Comparison of ENCODE assay signal across 19 cellular contexts in the genomic region with DNA sequence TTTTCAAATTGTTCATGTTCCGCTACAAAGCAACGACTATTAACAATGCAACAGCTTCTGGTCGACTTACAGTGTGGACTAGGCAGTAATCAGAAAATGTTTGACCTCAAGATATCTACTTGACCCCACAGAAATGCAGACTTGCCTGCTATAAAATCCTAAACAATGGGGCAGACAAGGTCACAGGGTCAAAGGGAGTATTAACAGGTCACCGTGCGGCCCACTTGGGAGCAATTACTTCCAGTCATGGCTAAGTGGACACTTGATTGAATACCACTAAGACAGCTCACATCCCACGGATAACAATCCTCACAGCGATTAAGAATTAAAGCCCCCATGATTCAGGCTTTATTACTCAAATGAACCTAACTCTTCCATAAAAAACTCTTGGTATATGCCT.
"Had no signal": no experiment of that assay in that cellular context is flagged by ENCODE, and none has a peak within 500 bp of the region (broad histone marks: within the 10 kb centered on the region; RNA-seq: fewer than 3 reads in every experiment).

No MANE protein-coding gene starts in this region.

- FAIRE-seq: frontal cortex, urothelium cell line had no signal

- H3K4me3 ChIP-seq: body of pancreas, esophagus muscularis mucosa, mucosa of descending colon, transverse colon had no signal

- H3K9me3 ChIP-seq: body of pancreas, esophagus muscularis mucosa, mucosa of descending colon, transverse colon had no signal

- ATAC-seq: activated CD4-positive, CD25-positive, alpha-beta regulatory T cell treated with anti-CD3 and anti-CD28 coated beads, Interleukin-2, amount 50 U/mL, for 24 hours; activated naive CD8-positive, alpha-beta T cell treated with anti-CD3 and anti-CD28 coated beads, Interleukin-2, amount 50 U/mL, for 24 hours; body of pancreas; effector memory CD8-positive, alpha-beta T cell; mucosa of descending colon; stimulated activated effector memory CD8-positive, alpha-beta T cell treated with anti-CD3 and anti-CD28 coated beads, Interleukin-12 subunit alpha, Interleukin-12 subunit beta, amount 100 ng/mL, for 72 hours; stimulated activated naive CD8-positive, alpha-beta T cell treated with anti-CD3 and anti-CD28 coated beads, Interleukin-15, amount 100 ng/mL, for 72 hours had no signal

- H3K4me1 ChIP-seq: body of pancreas had no signal

- H3K36me3 ChIP-seq: esophagus muscularis mucosa, transverse colon had no signal

- H3K27me3 ChIP-seq: body of pancreas, esophagus muscularis mucosa, transverse colon had no signal

- DNase-seq: activated CD4-positive, alpha-beta memory T cell treated with anti-CD3 and anti-CD28 coated beads, Interleukin-2, amount 10 ng/mL, durations not matched to agents 7 days and 5 days; activated CD4-positive, alpha-beta T cell treated with anti-CD3 and anti-CD28 coated beads, Interleukin-2, amount 10 ng/mL, durations not matched to agents 24 days and 14 days; activated gamma-delta T cell; activated naive CD4-positive, alpha-beta T cell treated with anti-CD3 and anti-CD28 coated beads, Interleukin-2, amount 50 U/mL, for 16 hours; activated naive CD8-positive, alpha-beta T cell treated with anti-CD3 and anti-CD28 coated beads, Interleukin-2, amount 50 U/mL, for 24 hours; body of pancreas; caudate nucleus; effector memory CD8-positive, alpha-beta T cell; hypothalamus; mucosa of descending colon; occipital lobe; stimulated activated CD4-positive, alpha-beta T cell treated with anti-CD3 and anti-CD28 coated beads, Interleukin-2, amount 100 ng/mL, for 24 hours; stimulated activated naive CD8-positive, alpha-beta T cell treated with anti-CD3 and anti-CD28 coated beads, Interleukin-15, amount 100 ng/mL, for 72 hours; transverse colon had no signal

- H3K27ac ChIP-seq: body of pancreas, esophagus muscularis mucosa, transverse colon had no signal
